In the genomic region with DNA sequence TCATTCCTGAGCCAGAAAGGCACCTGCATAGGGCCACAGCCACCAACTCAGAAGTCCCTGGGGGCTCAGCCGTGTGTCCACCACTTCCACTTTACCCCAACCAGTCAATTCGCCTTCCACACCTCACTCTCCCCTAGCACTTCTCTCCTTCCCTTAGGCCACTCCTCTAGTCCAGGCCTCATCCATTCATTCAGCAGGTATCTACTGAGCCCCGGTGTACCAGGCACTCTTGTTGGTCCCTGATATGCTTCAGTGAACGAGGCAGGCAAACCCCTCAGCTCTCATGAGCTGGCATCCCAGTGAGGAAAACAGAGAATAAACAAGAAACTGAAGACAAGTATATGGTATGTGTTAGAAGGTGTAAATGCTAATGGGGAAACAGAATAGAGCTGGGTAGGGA, we compare ENCODE assay signal across 26 cellular contexts. TPM values are rescaled to one million over a fixed set of nuclear protein-coding genes. Genes with fewer than 3 reads are reported as not detected.
"Had no signal": no experiment of that assay in that cellular context is flagged by ENCODE, and none has a peak within 500 bp of the region (broad histone marks: within the 10 kb centered on the region; RNA-seq: fewer than 3 reads in every experiment).

No MANE protein-coding gene starts in this region.

- H3K27ac ChIP-seq: ascending aorta, foreskin keratinocyte, SK-N-MC, stomach, suprapubic skin, transverse colon, vagina had no signal

- H3K4me3 ChIP-seq: ascending aorta, SK-N-MC, stomach, suprapubic skin, transverse colon, vagina had no signal

- H3K9me3 ChIP-seq: ascending aorta, stomach, suprapubic skin, transverse colon, vagina had no signal

- ATAC-seq: stimulated activated memory B cell treated with anti-CD40 and anti-IgM and Interleukin-4, amounts not matched to agents 10 μg/mL and 1 μg/mL and 100 μg/mL, for 72 hours; T-helper 17 cell had no signal

- H3K27me3 ChIP-seq: vagina had no signal

- DNase-seq: activated CD4-positive, alpha-beta memory T cell treated with anti-CD3 and anti-CD28 coated beads for 36 hours; activated CD4-positive, alpha-beta T cell treated with anti-CD3 and anti-CD28 coated beads for 4 hours; activated CD4-positive, CD25-positive, alpha-beta regulatory T cell; activated naive CD4-positive, alpha-beta T cell treated with anti-CD3 and anti-CD28 coated beads, Interleukin-2, amount 50 U/mL, for 16 hours; activated T-cell treated with anti-CD3 and anti-CD28 coated beads for 4 hours; cortex of kidney; effector CD4-positive, alpha-beta T cell; naive B cell; stimulated activated CD4-positive, alpha-beta T cell treated with anti-CD3 and anti-CD28 coated beads, Interleukin-12 subunit alpha, Interleukin-12 subunit beta, amount 100 ng/mL, for 4 hours; stimulated activated CD4-positive, alpha-beta T cell treated with anti-CD3 and anti-CD28 coated beads, Interleukin-1b, Interleukin-23, amount 100 ng/mL, for 48 hours; stomach; SW 1271; T-helper 17 cell; transverse colon had no signal

- H3K36me3 ChIP-seq: ascending aorta, stomach, suprapubic skin, transverse colon, vagina had no signal

RNA-seq across cellular contexts. Expression of gene MORN5, which starts 28.9 kb away (rescaled TPM):
- total RNA-seq: activated CD4-positive, alpha-beta memory T cell treated with anti-CD3 and anti-CD28 coated beads for 36 hours; ascending aorta; bronchial epithelial cell; foreskin keratinocyte; kidney epithelial cell; lower leg skin; neural crest cell; osteocyte; skeletal muscle tissue; suprapubic skin; T-helper 17 cell; vagina had no signal
- polyA plus RNA-seq: foreskin keratinocyte had no signal
